ENCODE assay signal across 37 cellular contexts in genomic region chr1:24275104-24275410, GRCh38. TPM values are rescaled to one million over a fixed set of nuclear protein-coding genes. Genes with fewer than 3 reads are reported as not detected.
"Had no signal": no experiment of that assay in that cellular context is flagged by ENCODE, and none has a peak within 500 bp of the region (broad histone marks: within the 10 kb centered on the region; RNA-seq: fewer than 3 reads in every experiment).

No MANE protein-coding gene starts in this region.

- DNase-seq: Karpas-422, Kasumi-1, MM.1S, MV-4-11, NCI-H1048, NCI-H1092, NCI-H1092 treated with DMSO at 0.1 percent for 48 hours, NCI-H1105, NCI-H1105 treated with DMSO at 0.1 percent for 48 hours, NCI-H1417, NCI-H1417 treated with DMSO at 0.1 percent for 48 hours, NCI-H1436, NCI-H1436 treated with DMSO at 0.1 percent for 48 hours, NCI-H146, NCI-H1694, NCI-H1694 treated with DMSO at 0.1 percent for 48 hours, NCI-H187, NCI-H187 treated with DMSO at 0.1 percent for 48 hours, NCI-H1930, NCI-H2029, NCI-H2029 treated with DMSO at 0.1 percent for 48 hours, NCI-H2081, NCI-H2081 treated with DMSO at 0.1 percent for 48 hours, NCI-H2107, NCI-H2171, NCI-H2171 treated with DMSO at 0.1 percent for 48 hours, NCI-H2227 treated with DMSO at 0.1 percent for 48 hours, NCI-H226, NCI-H345, NCI-H446, NCI-H446 treated with DMSO at 0.1 percent for 48 hours, NCI-H510A, NCI-H510A treated with DMSO at 0.1 percent for 48 hours, NCI-H524 had no signal

- H3K4me3 ChIP-seq: MG63 had no signal

- H3K27me3 ChIP-seq: MG63 had no signal

- H3K36me3 ChIP-seq: MG63 had no signal

RNA-seq across cellular contexts. Expression of gene GRHL3, which starts 44.1 kb away (rescaled TPM):
- total RNA-seq: LHCN-M2, M059J had no signal
